Comparison of ENCODE assay signal across 18 cellular contexts in genomic region chr1:4346141-4346540, GRCh38.
"Had no signal": no experiment of that assay in that cellular context is flagged by ENCODE, and none has a peak within 500 bp of the region (broad histone marks: within the 10 kb centered on the region; RNA-seq: fewer than 3 reads in every experiment).

No MANE protein-coding gene starts in this region.

- H3K9ac ChIP-seq: neural progenitor cell had no signal

- H3K4me2 ChIP-seq: neural progenitor cell had no signal

- DNase-seq: cortex of kidney; effector memory CD8-positive, alpha-beta T cell; immature natural killer cell; islet precursor cell; left cardiac atrium; left lung; mesenchymal stem cell; midbrain; naive thymus-derived CD4-positive, alpha-beta T cell; right cardiac atrium; sigmoid colon; stimulated activated CD4-positive, alpha-beta T cell treated with anti-CD3 and anti-CD28 coated beads, Interleukin-2, amount 100 ng/mL, for 24 hours; stimulated activated CD4-positive, alpha-beta T cell treated with anti-CD3 and anti-CD28 coated beads, Interleukin-4, amount 100 ng/mL, for 24 hours; stimulated activated naive CD4-positive, alpha-beta T cell treated with Interleukin-2 at 50 U/mL for 16 hours; stomach; tibial artery had no signal

- H3K4me1 ChIP-seq: left lung, neural progenitor cell, prostate gland, sigmoid colon, stomach, tibial artery had no signal

- H3K27ac ChIP-seq: left lung, neural progenitor cell, prostate gland, sigmoid colon, stomach, tibial artery had no signal

- H3K36me3 ChIP-seq: left lung, neural progenitor cell, prostate gland, sigmoid colon, stomach, tibial artery had no signal

- H3K9me3 ChIP-seq: prostate gland, sigmoid colon, tibial artery had no signal

- H3K27me3 ChIP-seq: neural progenitor cell, sigmoid colon, tibial artery had no signal

- H2AFZ ChIP-seq: neural progenitor cell had no signal

- H3K4me3 ChIP-seq: left lung, neural progenitor cell, prostate gland, sigmoid colon, stomach, tibial artery had no signal
